26 cellular contexts compared by ENCODE assay signal in the genomic region with DNA sequence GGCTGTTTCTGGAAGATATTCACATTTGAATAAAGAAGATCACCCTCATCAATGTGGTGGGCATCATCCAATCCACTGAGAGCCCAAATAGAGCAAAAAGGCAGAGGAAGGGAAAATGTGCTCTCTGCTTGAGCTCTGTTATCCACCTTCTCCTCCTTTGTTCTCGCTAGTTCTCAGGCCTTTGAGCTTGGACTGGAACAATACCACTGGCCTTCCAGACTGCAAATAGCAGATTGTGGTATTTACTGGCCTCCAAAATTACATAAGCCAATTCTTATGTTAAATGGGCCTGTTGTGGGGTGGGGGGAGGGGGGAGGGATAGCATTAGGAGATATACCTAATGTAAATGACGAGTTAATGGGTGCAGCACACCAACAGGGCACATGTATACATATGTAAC.
"Had no signal": no experiment of that assay in that cellular context is flagged by ENCODE, and none has a peak within 500 bp of the region (broad histone marks: within the 10 kb centered on the region; RNA-seq: fewer than 3 reads in every experiment).

No MANE protein-coding gene starts in this region.

- H3K36me3 Mint-ChIP-seq: activated naive CD4-positive, alpha-beta T cell treated with anti-CD3 and anti-CD28 coated beads, Interleukin-2, amount 50 U/mL, for 72 hours had no signal

- ATAC-seq: activated CD8-positive, alpha-beta T cell treated with anti-CD3 and anti-CD28 coated beads for 36 hours; activated naive CD4-positive, alpha-beta T cell treated with anti-CD3 and anti-CD28 coated beads, Interleukin-2, amount 50 U/mL, for 72 hours; activated naive CD8-positive, alpha-beta T cell treated with anti-CD3 and anti-CD28 coated beads, Interleukin-2, amount 50 U/mL, for 24 hours; body of pancreas; PC-3; SK-N-SH treated with all-trans-retinoic acid at 6 μM for 48 hours had no signal

- H3K27ac Mint-ChIP-seq: activated CD8-positive, alpha-beta T cell treated with anti-CD3 and anti-CD28 coated beads for 36 hours; activated naive CD4-positive, alpha-beta T cell treated with anti-CD3 and anti-CD28 coated beads, Interleukin-2, amount 50 U/mL, for 72 hours; activated naive CD8-positive, alpha-beta T cell treated with anti-CD3 and anti-CD28 coated beads, Interleukin-2, amount 50 U/mL, for 24 hours had no signal

- H3K27me3 ChIP-seq: ascending aorta, body of pancreas, SJSA1 had no signal

- H3K36me3 ChIP-seq: ascending aorta, SJSA1 had no signal

- DNase-seq: activated CD4-positive, CD25-positive, alpha-beta regulatory T cell; activated CD8-positive, alpha-beta memory T cell treated with anti-CD3 and anti-CD28 coated beads, Interleukin-2, amount 50 U/mL, for 48 hours; activated CD8-positive, alpha-beta T cell treated with anti-CD3 and anti-CD28 coated beads for 36 hours; activated effector memory CD4-positive, alpha-beta T cell treated with Interleukin-2 at 50 U/mL for 16 hours; activated naive CD4-positive, alpha-beta T cell treated with Interleukin-2 at 50 U/mL for 16 hours; activated naive CD8-positive, alpha-beta T cell treated with anti-CD3 and anti-CD28 coated beads, Interleukin-2, amount 50 U/mL, for 24 hours; activated T-cell treated with anti-CD3 and anti-CD28 coated beads, Interleukin-2, amount 50 U/mL, for 1 hour; amniotic stem cell; body of pancreas; central memory CD4-positive, alpha-beta T cell; Karpas-422; MM.1S; NCI-H1105; NCI-H1436; NCI-H1694 treated with DMSO at 0.1 percent for 48 hours; NCI-H2029 treated with DMSO at 0.1 percent for 48 hours; NCI-H345; NCI-H510A; NCI-H526 treated with DMSO at 0.1 percent for 48 hours; PC-3; SHP77; SW 1271 had no signal

- H3K4me3 Mint-ChIP-seq: activated CD8-positive, alpha-beta T cell treated with anti-CD3 and anti-CD28 coated beads for 36 hours; activated naive CD8-positive, alpha-beta T cell treated with anti-CD3 and anti-CD28 coated beads, Interleukin-2, amount 50 U/mL, for 24 hours had no signal

- H3K4me1 ChIP-seq: ascending aorta, body of pancreas, SJSA1 had no signal

- H3K4me3 ChIP-seq: ascending aorta, body of pancreas, SJSA1 had no signal

- H3K27ac ChIP-seq: ascending aorta, body of pancreas, SJSA1 had no signal

- H3K4me1 Mint-ChIP-seq: activated naive CD8-positive, alpha-beta T cell treated with anti-CD3 and anti-CD28 coated beads, Interleukin-2, amount 50 U/mL, for 24 hours had no signal

- H3K9me3 ChIP-seq: ascending aorta, body of pancreas, SJSA1 had no signal

- H3K9me3 Mint-ChIP-seq: activated CD8-positive, alpha-beta T cell treated with anti-CD3 and anti-CD28 coated beads for 36 hours had no signal
